ENCODE assay signal across 8 cellular contexts in the genomic region with DNA sequence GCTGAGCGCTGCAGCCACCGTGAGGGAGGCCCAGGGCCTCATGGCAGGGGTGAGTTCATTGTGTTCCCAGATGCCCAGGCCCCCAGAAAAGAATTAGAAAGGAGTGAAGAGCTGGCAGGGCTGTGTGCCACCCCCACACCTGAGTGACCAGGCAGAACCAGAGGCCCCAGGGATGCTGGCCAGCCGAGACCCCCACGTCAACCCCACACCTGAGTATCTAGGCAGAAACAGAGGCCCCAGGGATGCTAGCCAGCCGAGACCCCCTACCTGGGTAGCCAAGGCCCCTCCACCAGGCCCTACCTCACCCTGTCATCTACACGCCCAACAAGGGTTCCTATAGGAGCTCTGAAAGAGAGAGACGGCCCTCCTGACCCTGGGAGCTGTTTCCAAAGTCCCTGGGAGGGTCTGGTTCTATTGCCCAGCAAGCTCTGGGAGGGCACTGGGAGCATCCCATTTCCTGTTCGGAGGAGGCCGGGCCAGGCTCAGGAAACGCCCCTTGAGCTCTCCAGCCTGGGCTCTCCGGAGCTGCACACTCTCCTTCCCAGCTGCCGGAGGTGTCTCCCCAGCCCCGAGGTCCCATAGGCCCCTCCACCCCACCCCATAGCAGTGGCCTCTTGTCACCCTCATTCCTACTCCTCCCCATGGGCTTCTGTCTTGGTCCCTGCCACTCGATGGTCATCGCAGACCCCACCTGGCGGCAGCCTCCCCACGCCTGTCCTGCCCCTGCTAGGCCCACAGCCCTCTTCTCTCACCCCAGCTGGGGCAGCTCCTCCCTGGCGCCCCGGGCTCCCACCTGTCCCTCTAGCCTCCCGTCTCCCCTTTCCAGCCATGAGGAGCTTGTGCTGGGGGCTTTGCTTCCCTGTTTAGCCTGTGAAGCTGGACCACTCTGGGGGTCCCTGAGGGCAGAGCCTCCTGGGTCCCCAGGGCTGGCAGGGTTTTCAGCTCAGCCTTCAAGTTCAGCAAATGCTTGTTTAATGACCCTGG. TPM values are rescaled to one million over a fixed set of nuclear protein-coding genes. Genes with fewer than 3 reads are reported as not detected.
DNase-seq lines count a peak whose midpoint lies in the region; ATAC-seq, FAIRE-seq and TF ChIP-seq lines count a peak whose summit lies in the region.

No MANE protein-coding gene starts in this region.

- peaks cover 15% of the 10 kb centered on the region for H3K4me1 Mint-ChIP-seq in activated T-helper 17 cell treated with anti-CD3 and anti-CD28 coated beads, Interleukin-2, amount 50 U/mL, for 72 hours
- peaks cover 56% of the 10 kb centered on the region for H3K4me1 Mint-ChIP-seq in stimulated activated memory B cell treated with anti-CD40 and anti-IgM and Interleukin-4, amounts not matched to agents 10 μg/mL and 1 μg/mL and 100 μg/mL, for 72 hours

- H3K9me3 Mint-ChIP-seq in activated T-helper 17 cell treated with anti-CD3 and anti-CD28 coated beads, Interleukin-2, amount 50 U/mL, for 72 hours, result no peaks in the 10 kb centered on the region
- H3K9me3 Mint-ChIP-seq in stimulated activated memory B cell treated with anti-CD40 and anti-IgM and Interleukin-4, amounts not matched to agents 10 μg/mL and 1 μg/mL and 100 μg/mL, for 72 hours, result no peaks in the 10 kb centered on the region

- DNase-seq in activated CD4-positive, alpha-beta T cell treated with anti-CD3 and anti-CD28 coated beads for 48 hours, result peak; percentile 2
- no peak for DNase-seq in activated CD4-positive, alpha-beta T cell treated with anti-CD3 and anti-CD28 coated beads, Interleukin-2, amount 50 U/mL, for 4 hours
- peak; percentile 74 for DNase-seq in kidney
- no peak for DNase-seq in foreskin keratinocyte

- H3K27ac ChIP-seq in kidney (ENCODE audit: low read depth in 2 of 2, low read length in 2 of 2) (no peak overlapping the region), foreskin keratinocyte (no peak overlapping the region)

- no peaks in the 10 kb centered on the region for H3K27me3 ChIP-seq in foreskin keratinocyte

- H3K27ac Mint-ChIP-seq in activated T-helper 17 cell treated with anti-CD3 and anti-CD28 coated beads, Interleukin-2, amount 50 U/mL, for 72 hours, result peak overlapping the region; percentile 38
- H3K27ac Mint-ChIP-seq in stimulated activated memory B cell treated with anti-CD40 and anti-IgM and Interleukin-4, amounts not matched to agents 10 μg/mL and 1 μg/mL and 100 μg/mL, for 72 hours, result peak overlapping the region; percentile 60

- H3K4me3 ChIP-seq in kidney (ENCODE audit: low read length in 2 of 2), result no peak overlapping the region

- H3K36me3 ChIP-seq in kidney (ENCODE audit: control insufficient read depth in 1 of 2, insufficient read depth in 2 of 2, low read length in 2 of 2), result no peaks in the 10 kb centered on the region

- H3K36me3 Mint-ChIP-seq in activated T-helper 17 cell treated with anti-CD3 and anti-CD28 coated beads, Interleukin-2, amount 50 U/mL, for 72 hours (ENCODE audit: low read depth), result no peaks in the 10 kb centered on the region
- H3K36me3 Mint-ChIP-seq in stimulated activated memory B cell treated with anti-CD40 and anti-IgM and Interleukin-4, amounts not matched to agents 10 μg/mL and 1 μg/mL and 100 μg/mL, for 72 hours, result peaks cover 5% of the 10 kb centered on the region

- no peaks in the 10 kb centered on the region for H3K9me3 ChIP-seq in kidney (ENCODE audit: control insufficient read depth in 1 of 2, low read length in 2 of 2)

- intact Hi-C loops in kidney (cut with DNase I), result loop anchor here (5.0 kb wide), 1 partner anchor 113 kb away; no protein-coding TSS in a partner anchor

- TF ChIP-seq CTCF in kidney (IDR thresholded peaks at IDR 0.05; ENCODE audit: borderline replicate concordance, extremely low read depth, insufficient read depth) (no peak), foreskin keratinocyte (conservative IDR thresholded peaks at IDR 0.05) (no peak)

- ATAC-seq in activated T-helper 17 cell treated with anti-CD3 and anti-CD28 coated beads, Interleukin-2, amount 50 U/mL, for 72 hours (replicated peaks), result no peak
- no peak for ATAC-seq in stimulated activated memory B cell treated with anti-CD40 and anti-IgM and Interleukin-4, amounts not matched to agents 10 μg/mL and 1 μg/mL and 100 μg/mL, for 72 hours
- ATAC-seq in GM18870 (IDR thresholded peaks at IDR 0.05; ENCODE audit: unreplicated experiment), result no peak
- ATAC-seq in foreskin keratinocyte, result no peak
- ATAC-seq in GM21381 (IDR thresholded peaks at IDR 0.05; ENCODE audit: unreplicated experiment), result no peak

- H3K4me1 ChIP-seq in kidney (ENCODE audit: control insufficient read depth in 1 of 2, insufficient read depth in 1 of 2, low read depth in 1 of 2, low read length in 2 of 2) (peaks cover 6 to 16% of the 10 kb centered on the region in 2 donors), foreskin keratinocyte (no peaks in the 10 kb centered on the region)

- H3K27me3 Mint-ChIP-seq in activated T-helper 17 cell treated with anti-CD3 and anti-CD28 coated beads, Interleukin-2, amount 50 U/mL, for 72 hours, result no peaks in the 10 kb centered on the region
- H3K27me3 Mint-ChIP-seq in stimulated activated memory B cell treated with anti-CD40 and anti-IgM and Interleukin-4, amounts not matched to agents 10 μg/mL and 1 μg/mL and 100 μg/mL, for 72 hours, result peaks cover 8% of the 10 kb centered on the region

- peak overlapping the region; percentile 97 for H3K4me3 Mint-ChIP-seq in activated T-helper 17 cell treated with anti-CD3 and anti-CD28 coated beads, Interleukin-2, amount 50 U/mL, for 72 hours
- H3K4me3 Mint-ChIP-seq in stimulated activated memory B cell treated with anti-CD40 and anti-IgM and Interleukin-4, amounts not matched to agents 10 μg/mL and 1 μg/mL and 100 μg/mL, for 72 hours, result no peak overlapping the region

- no peak for FAIRE-seq in kidney (lab: Jason Lieb, UNC)

- H3K9ac ChIP-seq in kidney (ENCODE audit: low read length in 2 of 2), result peak overlapping the region in 1 of 2 donors; percentile 7

RNA-seq across cellular contexts. Expression of a gene that starts 2.6 kb away (rescaled TPM):
- 10 to 100 TPM in 1 of 2 donors, 1 to 10 TPM in 1; 8.1 to 14.8 TPM for total RNA-seq in activated T-helper 17 cell treated with anti-CD3 and anti-CD28 coated beads, Interleukin-2, amount 50 U/mL, for 72 hours
- 6.1 TPM for total RNA-seq in kidney
- 0.75 TPM for polyA plus RNA-seq in kidney (ENCODE audit: insufficient read depth, low read depth, low replicate concordance)
- not detected in 2 replicates for total RNA-seq in foreskin keratinocyte
- not detected in 2 replicates for polyA plus RNA-seq in foreskin keratinocyte

RNA-seq across cellular contexts. Expression of a gene that starts 2.7 kb away (rescaled TPM):
- 10 to 100 TPM in 1 of 2 donors, 1 to 10 TPM in 1; 8.4 to 24.6 TPM for total RNA-seq in activated T-helper 17 cell treated with anti-CD3 and anti-CD28 coated beads, Interleukin-2, amount 50 U/mL, for 72 hours
- total RNA-seq in kidney (4.9 TPM), foreskin keratinocyte (not detected in 2 replicates)
- polyA plus RNA-seq in kidney (ENCODE audit: insufficient read depth, low read depth, low replicate concordance) (0.17 TPM), foreskin keratinocyte (not detected in 2 replicates)

RNA-seq across cellular contexts. Expression of a gene that starts 34.1 kb away (rescaled TPM):
- total RNA-seq in activated T-helper 17 cell treated with anti-CD3 and anti-CD28 coated beads, Interleukin-2, amount 50 U/mL, for 72 hours, result 1 to 10 TPM; 1.2 to 5.1 TPM
- total RNA-seq in kidney (5.0 TPM), foreskin keratinocyte (0.21 TPM in 1 of 2 replicates, not detected in the other)
- polyA plus RNA-seq in kidney (ENCODE audit: insufficient read depth, low read depth, low replicate concordance) (1.2 TPM), foreskin keratinocyte (0.08 and 0.12 TPM in 2 replicates)

Comparison
In these comparisons a context has a peak if more than half of its experiments do, and no peak if none do; other contexts are left out.
1. DNase-seq: peak in activated CD4-positive, alpha-beta T cell treated with anti-CD3 and anti-CD28 coated beads for 48 hours (single experiment) and kidney (single experiment); none in activated CD4-positive, alpha-beta T cell treated with anti-CD3 and anti-CD28 coated beads, Interleukin-2, amount 50 U/mL, for 4 hours (0 of 2) and foreskin keratinocyte (0 of 2).